In genomic region chr15:75205064-75205395, GRCh38 we compare ENCODE assay signal across 11 cellular contexts. TPM values are rescaled to one million over a fixed set of nuclear protein-coding genes. Genes with fewer than 3 reads are reported as not detected.
DNase-seq lines count a peak whose midpoint lies in the region; ATAC-seq and TF ChIP-seq lines count a peak whose summit lies in the region.
"Had no signal": no experiment of that assay in that cellular context is flagged by ENCODE, and none has a peak within 500 bp of the region (broad histone marks: within the 10 kb centered on the region; RNA-seq: fewer than 3 reads in every experiment).

No MANE protein-coding gene starts in this region.

- peak overlapping the region; percentile 94 for H3K4me3 Mint-ChIP-seq in Calu3 (ENCODE audit: low read depth, unreplicated experiment)
- no peak overlapping the region for H3K4me3 Mint-ChIP-seq in activated CD4-positive, alpha-beta memory T cell treated with anti-CD3 and anti-CD28 coated beads for 36 hours
- H3K4me3 Mint-ChIP-seq in immature natural killer cell, result peak overlapping the region; percentile 86 to 93 (median 91)

- H3K4me1 ChIP-seq in A673 (ENCODE audit: insufficient read depth, low read length, poor library complexity, severe bottlenecking), result peaks cover 25% of the 10 kb centered on the region

- no peaks in the 10 kb centered on the region for H3K27me3 Mint-ChIP-seq in Calu3 (ENCODE audit: unreplicated experiment)
- H3K27me3 Mint-ChIP-seq in activated CD4-positive, alpha-beta memory T cell treated with anti-CD3 and anti-CD28 coated beads for 36 hours, result no peaks in the 10 kb centered on the region
- peaks cover 7 to 10% (median 9%) of the 10 kb centered on the region in 3 donors for H3K27me3 Mint-ChIP-seq in immature natural killer cell (ENCODE audit: low read depth in 3 of 3)

- H3K4me3 ChIP-seq in A673 (ENCODE audit: low read depth, low read length, poor library complexity, severe bottlenecking), result no peak overlapping the region
- peak overlapping the region in 5 of 59 donors; percentile 7 to 81 (median 21) for H3K4me3 ChIP-seq in dorsolateral prefrontal cortex
- H3K4me3 ChIP-seq: body of pancreas, lung had no signal

- peaks cover 42% of the 10 kb centered on the region for H3K36me3 ChIP-seq in A673 (ENCODE audit: insufficient read depth, low read length, poor library complexity, severe bottlenecking)

- no peak for ATAC-seq in GM18505 (IDR thresholded peaks at IDR 0.05; ENCODE audit: unreplicated experiment)
- ATAC-seq in GM21737 (IDR thresholded peaks at IDR 0.05; ENCODE audit: unreplicated experiment), result no peak

- no peaks in the 10 kb centered on the region for H3K9me3 ChIP-seq in A673 (ENCODE audit: low read depth, low read length, poor library complexity, severe bottlenecking)
- H3K9me3 ChIP-seq: body of pancreas had no signal

- no peak for DNase-seq in A673 (ENCODE audit: low spot score)
- DNase-seq in Calu3, result no peak
- DNase-seq in activated CD4-positive, alpha-beta memory T cell treated with anti-CD3 and anti-CD28 coated beads for 36 hours, result no peak
- no peak for DNase-seq in immature natural killer cell
- no peak for DNase-seq in substantia nigra (lab: John Stamatoyannopoulos, UW)
- no peak for DNase-seq in dorsolateral prefrontal cortex

- H3K36me3 Mint-ChIP-seq in Calu3 (ENCODE audit: insufficient read depth, unreplicated experiment) (peaks cover 93% of the 10 kb centered on the region), immature natural killer cell (peaks cover 0 to 10% (median 5%) of the 10 kb centered on the region in 3 donors)
- H3K36me3 Mint-ChIP-seq in activated CD4-positive, alpha-beta memory T cell treated with anti-CD3 and anti-CD28 coated beads for 36 hours, result peaks cover 9% of the 10 kb centered on the region

- H3K27ac Mint-ChIP-seq in Calu3 (ENCODE audit: unreplicated experiment) (peak overlapping the region; percentile 79), immature natural killer cell (peak overlapping the region; percentile 82 to 94 (median 90))
- H3K27ac Mint-ChIP-seq in activated CD4-positive, alpha-beta memory T cell treated with anti-CD3 and anti-CD28 coated beads for 36 hours, result peak overlapping the region; percentile 13

- H3K27ac ChIP-seq in A673 (ENCODE audit: low read depth, low read length, poor library complexity, severe bottlenecking), result no peak overlapping the region
- H3K27ac ChIP-seq in substantia nigra (ENCODE audit: low read depth, low read length, poor library complexity, severe bottlenecking), result no peak overlapping the region
- H3K27ac ChIP-seq in dorsolateral prefrontal cortex, result peak overlapping the region in 1 of 59 donors; percentile 46

- intact Hi-C loops in A673 (cut with micrococcal nuclease; ENCODE audit: unreplicated experiment) (loop anchor here (10.0 kb wide), 2 partner anchors 300 to 430 kb away; partner anchors contain the start of gene FAM219B), Calu3 (cut with micrococcal nuclease; ENCODE audit: unreplicated experiment) (loop anchor here (10.0 kb wide), 1 partner anchor 50 kb away; no protein-coding TSS in a partner anchor), dorsolateral prefrontal cortex (cut with DNase I) (loop anchor here in 1 of 2 donors (10.0 kb wide), 2 partner anchors 130 to 420 kb away; partner anchors contain the start of genes COMMD4 and CSK)
- intact Hi-C loops in activated CD4-positive, alpha-beta memory T cell treated with anti-CD3 and anti-CD28 coated beads for 36 hours (cut with micrococcal nuclease), result loop anchor here (2.0 to 10.0 kb wide), 2 partner anchors 248 to 330 kb away; partner anchors contain the start of genes RPP25 and SCAMP2

- H3K4me1 Mint-ChIP-seq in Calu3 (ENCODE audit: low read depth, unreplicated experiment) (peaks cover 56% of the 10 kb centered on the region), immature natural killer cell (peaks cover 55 to 71% of the 10 kb centered on the region in 2 donors)
- peaks cover 42% of the 10 kb centered on the region for H3K4me1 Mint-ChIP-seq in activated CD4-positive, alpha-beta memory T cell treated with anti-CD3 and anti-CD28 coated beads for 36 hours (ENCODE audit: low read depth)

- TF ChIP-seq CTCF in A673 (conservative IDR thresholded peaks at IDR 0.05; ENCODE audit: low read depth, low read length) (peak; percentile 28; the same call in 1 of the 2 replicates), Calu3 (IDR thresholded peaks at IDR 0.05; ENCODE audit: unreplicated experiment) (no peak), dorsolateral prefrontal cortex (IDR thresholded peaks at IDR 0.05 in 54 of 56, conservative IDR thresholded peaks at IDR 0.05 in 2 of 56; ENCODE audit: low read depth in 1 of 56, partially characterized antibody in 56 of 56) (peak in 16 of 56 donors; percentile 0 to 37 (median 7))

- TF ChIP-seq POLR2A in GM18505 (IDR thresholded peaks at IDR 0.05; ENCODE audit: borderline replicate concordance, extremely low read depth, insufficient read depth, insufficient read length), result no peak

- CTCF ChIA-PET in A673 (lab: Charles Lee) (interaction anchor here (1.0 to 1.4 kb wide), 2 partner anchors 175 to 434 kb away, joined by 3 to 13 read pairs; no protein-coding TSS in a partner anchor), Calu3 (lab: Charles Lee) (interaction anchor here (0.7 to 5.4 kb wide), 10 partner anchors 14 to 248 kb away, joined by 3 to 119 read pairs (median 6); partner anchors contain the start of genes PPCDC and RPP25)
- CTCF ChIA-PET in activated CD4-positive, alpha-beta memory T cell treated with anti-CD3 and anti-CD28 coated beads for 36 hours (lab: Charles Lee), result interaction anchor here (1.1 to 3.3 kb wide), 11 partner anchors 10 to 255 kb away, joined by 3 to 89 read pairs (median 9); partner anchors contain the start of genes PPCDC and RPP25

- POLR2A ChIA-PET in A673 (lab: Charles Lee; ENCODE audit: low non-redundant PET), result no interaction called here
- POLR2A ChIA-PET in activated CD4-positive, alpha-beta memory T cell treated with anti-CD3 and anti-CD28 coated beads for 36 hours (lab: Charles Lee), result interaction anchor here (2.2 kb wide), 1 partner anchor 176 kb away, joined by 10 read pairs; no protein-coding TSS in a partner anchor

- H3K27me3 ChIP-seq in A673 (replicated peaks; ENCODE audit: insufficient read depth, low read depth, low read length, poor library complexity) (no peaks in the 10 kb centered on the region), dorsolateral prefrontal cortex (no peaks in the 10 kb centered on the region)
- H3K27me3 ChIP-seq: body of pancreas had no signal

- H3K9me3 Mint-ChIP-seq in Calu3 (ENCODE audit: low read depth, unreplicated experiment) (no peaks in the 10 kb centered on the region), immature natural killer cell (no peaks in the 10 kb centered on the region)
- H3K9me3 Mint-ChIP-seq in activated CD4-positive, alpha-beta memory T cell treated with anti-CD3 and anti-CD28 coated beads for 36 hours, result no peaks in the 10 kb centered on the region

- BruUV-seq in A673 (replicated peaks; lab: Mats Ljungman, UMichigan), result no TSS peak
- BruUV-seq in Calu3 (replicated peaks; lab: Mats Ljungman, UMichigan), result no TSS peak

RNA-seq across cellular contexts. Expression of gene C15orf39, which starts 3.3 kb away (rescaled TPM):
- total RNA-seq in A673 (2021) (28.9 and 30.3 TPM in 2 replicates), Calu3 (2022) (77.2 and 86.5 TPM in 2 replicates), dorsolateral prefrontal cortex (10 to 100 TPM in 45 of 120 experiments, 1 to 10 TPM in 75; 3.7 to 15.1 (median 9.3) TPM)
- 10 to 100 TPM; 14.1 to 14.2 TPM for total RNA-seq in activated CD4-positive, alpha-beta memory T cell treated with anti-CD3 and anti-CD28 coated beads for 36 hours
- polyA plus RNA-seq in immature natural killer cell, result 10 to 100 TPM in 1 of 3 donors, 1 to 10 TPM in 2; 3.8 to 14.0 (median 4.7) TPM

RNA-seq across cellular contexts. Expression of gene GOLGA6C, which starts 53.1 kb away (rescaled TPM):
- total RNA-seq in A673 (2021), result not detected in 2 replicates
- not detected in 2 replicates for total RNA-seq in Calu3 (2022)
- total RNA-seq in activated CD4-positive, alpha-beta memory T cell treated with anti-CD3 and anti-CD28 coated beads for 36 hours, result not detected
- polyA plus RNA-seq in immature natural killer cell, result not detected
- under 1 TPM in 16 of 120 experiments, not detected in 104; 0.28 to 0.93 (median 0.45) TPM for total RNA-seq in dorsolateral prefrontal cortex
- total RNA-seq: body of pancreas, lung, M059J had no signal

Comparison
In these comparisons a context has a peak if more than half of its experiments do, and no peak if none do; other contexts are left out.
1. H3K27ac Mint-ChIP-seq: peak in every context shown above with its lines; median percentile 90 in immature natural killer cell; 79 in Calu3; 13 in activated CD4-positive, alpha-beta memory T cell treated with anti-CD3 and anti-CD28 coated beads for 36 hours.